Comparison of ENCODE assay signal across 2 cellular contexts in the genomic region with DNA sequence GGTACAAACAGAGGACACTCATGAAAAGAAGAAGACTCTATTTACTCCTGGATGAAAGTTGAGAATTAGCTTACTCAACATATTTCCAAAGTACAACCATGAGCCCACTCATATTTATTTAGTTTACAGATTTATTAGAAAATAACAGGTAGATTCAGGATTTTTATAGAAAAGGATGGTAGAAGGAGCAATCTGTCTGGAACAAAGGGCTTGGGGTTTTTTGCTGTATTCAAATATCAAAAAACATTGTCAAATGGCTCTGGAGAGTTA.
TF ChIP-seq lines count a peak whose summit lies in the region.

No MANE protein-coding gene starts in this region.

TF ChIP-seq in A549, 52 proteins besides CTCF, POLR2A, EP300 and RAD21:
- TF ChIP-seq MAFK (IDR thresholded peaks at IDR 0.05; ENCODE audit: partially characterized antibody) (peak; percentile 67), ZFP36 (IDR thresholded peaks at IDR 0.05; ENCODE audit: borderline replicate concordance, partially characterized antibody) (no peak), ESRRA (IDR thresholded peaks at IDR 0.05; ENCODE audit: borderline replicate concordance, low read length) (no peak)
TF ChIP-seq in A549: peak in this region for 1.

TF ChIP-seq in IMR-90, 13 proteins besides CTCF, POLR2A, EP300 and RAD21:
- TF ChIP-seq SMC3 (IDR thresholded peaks at IDR 0.05; ENCODE audit: low read depth, low read length) (no peak), MAZ (IDR thresholded peaks at IDR 0.05; ENCODE audit: borderline replicate concordance, low read depth, low read length) (no peak), RCOR1 (IDR thresholded peaks at IDR 0.05; ENCODE audit: insufficient replicate concordance, low read length) (no peak), RFX5 (IDR thresholded peaks at IDR 0.05; ENCODE audit: low read depth, low read length) (no peak), FOS (IDR thresholded peaks at IDR 0.05; ENCODE audit: low read depth, low read length) (no peak), BHLHE40 (IDR thresholded peaks at IDR 0.05; ENCODE audit: low read depth, low read length) (no peak), MAFK (IDR thresholded peaks at IDR 0.05; ENCODE audit: low read depth, low read length) (peak; percentile 76)
- TF ChIP-seq, protein P1, sequence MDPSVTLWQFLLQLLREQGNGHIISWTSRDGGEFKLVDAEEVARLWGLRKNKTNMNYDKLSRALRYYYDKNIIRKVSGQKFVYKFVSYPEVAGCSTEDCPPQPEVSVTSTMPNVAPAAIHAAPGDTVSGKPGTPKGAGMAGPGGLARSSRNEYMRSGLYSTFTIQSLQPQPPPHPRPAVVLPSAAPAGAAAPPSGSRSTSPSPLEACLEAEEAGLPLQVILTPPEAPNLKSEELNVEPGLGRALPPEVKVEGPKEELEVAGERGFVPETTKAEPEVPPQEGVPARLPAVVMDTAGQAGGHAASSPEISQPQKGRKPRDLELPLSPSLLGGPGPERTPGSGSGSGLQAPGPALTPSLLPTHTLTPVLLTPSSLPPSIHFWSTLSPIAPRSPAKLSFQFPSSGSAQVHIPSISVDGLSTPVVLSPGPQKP (IDR thresholded peaks at IDR 0.05; ENCODE audit: borderline replicate concordance, low read depth, low read length) = no peak
- TF ChIP-seq, protein P2, sequence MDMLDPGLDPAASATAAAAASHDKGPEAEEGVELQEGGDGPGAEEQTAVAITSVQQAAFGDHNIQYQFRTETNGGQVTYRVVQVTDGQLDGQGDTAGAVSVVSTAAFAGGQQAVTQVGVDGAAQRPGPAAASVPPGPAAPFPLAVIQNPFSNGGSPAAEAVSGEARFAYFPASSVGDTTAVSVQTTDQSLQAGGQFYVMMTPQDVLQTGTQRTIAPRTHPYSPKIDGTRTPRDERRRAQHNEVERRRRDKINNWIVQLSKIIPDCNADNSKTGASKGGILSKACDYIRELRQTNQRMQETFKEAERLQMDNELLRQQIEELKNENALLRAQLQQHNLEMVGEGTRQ (IDR thresholded peaks at IDR 0.05; ENCODE audit: low read depth, low read length) = no peak
TF ChIP-seq in IMR-90: peak in this region for 1.
